Comparison of ENCODE assay signal across 16 cellular contexts in the genomic region with DNA sequence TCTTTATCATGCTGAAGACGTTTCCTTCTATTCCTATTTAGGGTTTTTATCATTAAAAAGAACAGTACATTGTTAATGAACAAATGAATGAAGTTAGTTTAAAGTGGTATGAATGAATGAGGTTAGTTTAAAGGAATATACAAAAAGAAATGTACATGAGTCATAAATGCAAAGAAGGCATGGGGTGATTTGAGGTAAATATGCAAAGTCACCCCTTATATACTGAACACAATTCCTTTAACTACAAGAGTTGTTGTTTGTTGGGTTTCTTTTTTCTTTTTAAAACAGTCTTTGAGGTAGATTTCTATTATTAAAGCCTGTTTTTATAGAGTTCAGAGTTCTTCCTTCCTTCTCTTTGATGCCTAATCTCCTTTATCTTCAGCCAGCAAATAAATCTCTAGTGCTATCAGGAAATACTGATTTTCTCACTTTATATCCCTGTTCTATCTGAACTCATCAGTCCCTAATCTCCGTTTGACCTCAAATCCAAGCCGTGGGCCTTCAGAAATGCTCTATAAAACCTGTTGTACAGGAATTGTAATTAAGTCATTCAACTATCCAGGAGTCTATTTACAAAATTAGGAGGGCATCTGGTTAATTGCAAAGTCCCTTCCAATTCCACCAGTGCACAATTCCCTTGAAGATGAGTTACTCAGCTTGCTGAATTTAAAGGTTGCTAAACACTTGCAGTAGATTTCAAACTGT. TPM values are rescaled to one million over a fixed set of nuclear protein-coding genes. Genes with fewer than 3 reads are reported as not detected.
"Had no signal": no experiment of that assay in that cellular context is flagged by ENCODE, and none has a peak within 500 bp of the region (broad histone marks: within the 10 kb centered on the region; RNA-seq: fewer than 3 reads in every experiment).

No MANE protein-coding gene starts in this region.

- H3K27me3 Mint-ChIP-seq: activated T-cell treated with anti-CD3 and anti-CD28 coated beads, Interleukin-2, amount 50 U/mL, for 24 hours; stimulated activated naive CD8-positive, alpha-beta T cell treated with anti-CD3 and anti-CD28 coated beads, Interleukin-15, amount 100 ng/mL, for 72 hours; T-helper 17 cell; type B pancreatic cell had no signal

- H3K27me3 ChIP-seq: body of pancreas had no signal

- H3K36me3 Mint-ChIP-seq: activated naive CD4-positive, alpha-beta T cell treated with anti-CD3 and anti-CD28 coated beads, Interleukin-2, amount 50 U/mL, for 72 hours; type B pancreatic cell had no signal

- H3K4me1 Mint-ChIP-seq: stimulated activated naive CD8-positive, alpha-beta T cell treated with anti-CD3 and anti-CD28 coated beads, Interleukin-15, amount 100 ng/mL, for 72 hours had no signal

- DNase-seq: activated CD4-positive, alpha-beta memory T cell treated with anti-CD3 and anti-CD28 coated beads, Interleukin-2, amount 10 ng/mL, durations not matched to agents 7 days and 5 days; activated CD4-positive, alpha-beta T cell treated with anti-CD3 and anti-CD28 coated beads for 4 hours; activated effector memory CD4-positive, alpha-beta T cell treated with anti-CD3 and anti-CD28 coated beads, Interleukin-2, amount 50 U/mL, for 16 hours; activated T-cell treated with anti-CD3 and anti-CD28 coated beads, Interleukin-2, amount 50 U/mL, for 24 hours; amygdala; body of pancreas; central memory CD4-positive, alpha-beta T cell; cortex of kidney; effector CD4-positive, alpha-beta T cell; midbrain; stimulated activated CD4-positive, alpha-beta T cell treated with anti-CD3 and anti-CD28 coated beads, Interleukin-1b, Interleukin-23, amount 100 ng/mL, for 48 hours; stimulated activated naive CD8-positive, alpha-beta T cell treated with anti-CD3 and anti-CD28 coated beads, Interleukin-15, amount 100 ng/mL, for 72 hours; T-helper 17 cell had no signal

- H3K9me3 Mint-ChIP-seq: activated CD4-positive, alpha-beta memory T cell treated with anti-CD3 and anti-CD28 coated beads, Interleukin-2, amount 10 ng/mL, durations not matched to agents 7 days and 5 days; activated naive CD4-positive, alpha-beta T cell treated with anti-CD3 and anti-CD28 coated beads, Interleukin-2, amount 50 U/mL, for 72 hours; activated T-cell treated with anti-CD3 and anti-CD28 coated beads, Interleukin-2, amount 50 U/mL, for 24 hours; stimulated activated naive CD8-positive, alpha-beta T cell treated with anti-CD3 and anti-CD28 coated beads, Interleukin-15, amount 100 ng/mL, for 72 hours; type B pancreatic cell had no signal

- H3K9me3 ChIP-seq: body of pancreas had no signal

- H3K27ac ChIP-seq: body of pancreas had no signal

- H3K4me3 ChIP-seq: body of pancreas had no signal

- H3K4me3 Mint-ChIP-seq: activated CD4-positive, alpha-beta memory T cell treated with anti-CD3 and anti-CD28 coated beads, Interleukin-2, amount 10 ng/mL, durations not matched to agents 7 days and 5 days; activated T-cell treated with anti-CD3 and anti-CD28 coated beads, Interleukin-2, amount 50 U/mL, for 24 hours; stimulated activated naive CD8-positive, alpha-beta T cell treated with anti-CD3 and anti-CD28 coated beads, Interleukin-15, amount 100 ng/mL, for 72 hours; T-helper 17 cell; type B pancreatic cell had no signal

- H3K4me1 ChIP-seq: body of pancreas had no signal

- H3K27ac Mint-ChIP-seq: activated CD4-positive, alpha-beta memory T cell treated with anti-CD3 and anti-CD28 coated beads, Interleukin-2, amount 10 ng/mL, durations not matched to agents 7 days and 5 days; activated naive CD4-positive, alpha-beta T cell treated with anti-CD3 and anti-CD28 coated beads, Interleukin-2, amount 50 U/mL, for 72 hours; activated T-cell treated with anti-CD3 and anti-CD28 coated beads, Interleukin-2, amount 50 U/mL, for 24 hours; stimulated activated naive CD8-positive, alpha-beta T cell treated with anti-CD3 and anti-CD28 coated beads, Interleukin-15, amount 100 ng/mL, for 72 hours; T-helper 17 cell; type B pancreatic cell had no signal

RNA-seq across cellular contexts. Expression of a gene that starts 31.6 kb away (rescaled TPM):
- polyA plus RNA-seq: neural cell had no signal
